11 cellular contexts compared by ENCODE assay signal in the genomic region with DNA sequence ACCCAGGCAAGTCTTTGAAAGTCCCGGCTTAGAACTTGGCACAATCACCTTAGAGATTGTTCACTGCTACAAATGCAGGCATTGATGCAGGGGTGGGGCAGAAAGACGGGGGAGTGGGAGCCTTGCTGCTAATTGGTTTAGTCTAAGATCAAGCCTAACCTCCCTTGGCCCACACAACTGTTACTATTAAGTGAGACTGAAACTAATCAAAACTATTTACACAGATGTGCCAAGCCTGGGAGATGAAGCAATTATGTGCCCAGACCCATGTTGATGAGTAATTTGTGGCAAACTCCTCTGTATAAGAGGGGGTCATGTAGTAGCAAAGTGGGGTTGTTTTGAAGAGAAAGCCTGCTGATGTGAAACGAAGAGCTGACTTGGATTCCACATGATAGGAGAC.
DNase-seq lines count a peak whose midpoint lies in the region; TF ChIP-seq lines count a peak whose summit lies in the region.
"Had no signal": no experiment of that assay in that cellular context is flagged by ENCODE, and none has a peak within 500 bp of the region (broad histone marks: within the 10 kb centered on the region; RNA-seq: fewer than 3 reads in every experiment).

No MANE protein-coding gene starts in this region.

- peak; percentile 32 for DNase-seq in stimulated activated CD4-positive, alpha-beta T cell treated with anti-CD3 and anti-CD28 coated beads, Interleukin-4, amount 100 ng/mL, for 1 hour
- DNase-seq in stimulated activated CD4-positive, alpha-beta T cell treated with anti-CD3 and anti-CD28 coated beads, Interleukin-2, amount 100 ng/mL, for 48 hours, result no peak
- DNase-seq in RPMI7951 (ENCODE audit: low read depth), result peak; percentile 87
- DNase-seq in epithelial cell of esophagus (ENCODE audit: low read depth), result peak; percentile 87
- DNase-seq in NCI-H526 treated with DMSO at 0.1 percent for 48 hours (lab: John Stamatoyannopoulos, UW), result no peak
- no peak for DNase-seq in GM10266 (ENCODE audit: extremely low spot score)
- no peak for DNase-seq in activated gamma-delta T cell (lab: John Stamatoyannopoulos, UW)
- no peak for DNase-seq in NCI-H524 treated with DMSO at 0.1 percent for 48 hours (lab: John Stamatoyannopoulos, UW)
- DNase-seq: adrenal gland, NCI-H1417, nephron progenitor cell had no signal

- H3K4me3 ChIP-seq in epithelial cell of esophagus (ENCODE audit: low read length), result no peak overlapping the region
- H3K4me3 ChIP-seq: adrenal gland had no signal

- TF ChIP-seq CTCF in epithelial cell of esophagus (IDR thresholded peaks at IDR 0.05; ENCODE audit: insufficient read depth, low read depth, low read length, missing control alignments) (no peak), GM10266 (IDR thresholded peaks at IDR 0.05; ENCODE audit: control insufficient read depth, insufficient read depth, low read depth, missing control alignments) (no peak)

Comparison
In these comparisons a context has a peak if more than half of its experiments do, and no peak if none do; other contexts are left out.
1. DNase-seq: peak in stimulated activated CD4-positive, alpha-beta T cell treated with anti-CD3 and anti-CD28 coated beads, Interleukin-4, amount 100 ng/mL, for 1 hour (single experiment), RPMI7951 (single experiment) and epithelial cell of esophagus (single experiment); none in stimulated activated CD4-positive, alpha-beta T cell treated with anti-CD3 and anti-CD28 coated beads, Interleukin-2, amount 100 ng/mL, for 48 hours (0 of 2), NCI-H526 treated with DMSO at 0.1 percent for 48 hours (single experiment), GM10266 (single experiment), activated gamma-delta T cell (single experiment) and NCI-H524 treated with DMSO at 0.1 percent for 48 hours (single experiment).